17 cellular contexts compared by ENCODE assay signal in the genomic region with DNA sequence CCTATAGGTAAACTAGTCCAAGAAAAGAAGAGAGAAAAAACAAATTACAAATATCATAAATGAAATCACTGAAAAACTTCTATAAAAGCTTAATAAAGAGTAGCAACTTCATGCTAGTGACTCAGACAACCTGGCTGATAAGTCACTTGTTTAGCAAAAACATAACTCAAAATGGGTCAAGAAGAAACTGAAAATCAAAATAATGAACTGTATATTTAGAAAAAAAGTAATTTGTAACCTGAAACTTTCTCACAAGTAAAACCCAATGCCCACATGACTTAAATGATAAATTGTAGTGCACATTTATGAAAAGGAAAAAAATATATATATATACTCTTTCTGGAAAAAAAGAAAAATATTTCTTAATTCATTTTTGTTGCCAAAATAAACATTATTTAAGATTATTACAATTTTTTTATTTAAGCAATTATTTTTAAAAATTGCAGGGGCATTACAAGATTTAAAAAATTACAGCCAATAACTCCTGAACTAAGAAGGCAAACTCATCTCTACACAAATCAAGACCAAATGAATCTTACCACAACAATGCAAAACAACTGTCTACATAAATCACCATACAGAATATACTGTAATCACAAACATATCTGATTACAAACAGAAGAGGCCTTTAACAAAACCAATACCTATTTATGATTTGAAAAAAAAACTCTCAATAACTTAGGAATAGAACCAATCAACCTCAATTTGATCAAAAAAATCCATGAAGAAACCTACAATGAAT.
"Had no signal": no experiment of that assay in that cellular context is flagged by ENCODE, and none has a peak within 500 bp of the region (broad histone marks: within the 10 kb centered on the region; RNA-seq: fewer than 3 reads in every experiment).

No MANE protein-coding gene starts in this region.

- H3K36me3 ChIP-seq: esophagus squamous epithelium, heart left ventricle, left lung, right atrium auricular region, tibial artery, uterus had no signal

- ATAC-seq: activated T-helper 17 cell treated with anti-CD3 and anti-CD28 coated beads, Interleukin-2, amount 50 U/mL, for 72 hours; heart left ventricle; left lung; natural killer cell treated with Interleukin-12 subunit alpha and Interleukin-12 subunit beta and Interleukin-15 and Interleukin-18, amount 100 ng/mL, for 72 hours; WTC11 had no signal

- H3K4me1 ChIP-seq: esophagus squamous epithelium, heart left ventricle, left lung, right atrium auricular region, tibial artery, uterus had no signal

- H3K4me3 ChIP-seq: esophagus squamous epithelium, heart left ventricle, left lung, right atrium auricular region, skin epidermis, tibial artery, uterus had no signal

- H3K9me3 ChIP-seq: esophagus squamous epithelium, heart left ventricle, left lung, right atrium auricular region, tibial artery, uterus had no signal

- H3K27ac ChIP-seq: esophagus squamous epithelium, heart left ventricle, left lung, right atrium auricular region, skin epidermis, tibial artery, uterus had no signal

- H3K27me3 ChIP-seq: esophagus squamous epithelium, heart left ventricle, left lung, right atrium auricular region, tibial artery, uterus had no signal

- DNase-seq: activated CD4-positive, alpha-beta T cell treated with anti-CD3 and anti-CD28 coated beads for 48 hours; activated naive CD4-positive, alpha-beta T cell treated with anti-CD3 and anti-CD28 coated beads for 36 hours; esophagus squamous epithelium; foreskin fibroblast; heart left ventricle; islet precursor cell; left lung; mesenchymal stem cell; nucleus accumbens; stimulated activated CD4-positive, alpha-beta T cell treated with anti-CD3 and anti-CD28 coated beads, Interleukin-4, amount 100 ng/mL, for 4 hours; tibial artery; uterus had no signal
